ENCODE assay signal across 21 cellular contexts in the genomic region with DNA sequence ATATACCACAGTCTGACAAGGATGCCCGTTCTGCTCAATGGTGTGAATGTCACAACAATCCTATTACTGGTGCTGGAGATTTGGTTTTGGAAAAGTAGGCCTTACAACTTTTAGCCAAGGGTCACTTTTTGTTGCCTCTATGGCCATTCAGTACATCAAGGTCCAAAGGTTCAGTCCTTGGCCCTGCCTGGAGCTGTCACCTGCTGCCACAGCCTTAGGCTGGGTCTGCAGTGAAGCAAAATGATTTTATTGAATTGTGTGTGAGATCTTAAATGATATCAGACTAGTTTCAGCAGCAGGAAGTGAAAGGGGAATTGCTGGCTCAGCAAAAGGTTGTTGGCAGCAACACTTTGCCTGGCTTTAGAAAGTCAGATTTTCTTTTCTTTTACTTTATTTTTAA.
DNase-seq lines count a peak whose midpoint lies in the region; ATAC-seq, FAIRE-seq and TF ChIP-seq lines count a peak whose summit lies in the region.
"Had no signal": no experiment of that assay in that cellular context is flagged by ENCODE, and none has a peak within 500 bp of the region (broad histone marks: within the 10 kb centered on the region; RNA-seq: fewer than 3 reads in every experiment).

No MANE protein-coding gene starts in this region.

- H2AFZ ChIP-seq in MM.1S (ENCODE audit: low read length) (no peak overlapping the region), H1 (ENCODE audit: low read length) (no peak overlapping the region)

- H3K79me1 ChIP-seq in H1 (ENCODE audit: low read depth, low read length) = no peaks in the 10 kb centered on the region

- H3K9me2 ChIP-seq in MM.1S (replicated peaks; ENCODE audit: insufficient read depth, low read length) = no peaks in the 10 kb centered on the region

- H3K36me3 ChIP-seq in BE2C = peaks cover 28% of the 10 kb centered on the region
- H3K36me3 ChIP-seq in MM.1S (replicated peaks; ENCODE audit: insufficient read depth, low read length) = no peaks in the 10 kb centered on the region
- H3K36me3 ChIP-seq in H1 (ENCODE audit: control insufficient read depth in 2 of 4, insufficient read depth in 4 of 4, low read length in 3 of 4) = no peaks in the 10 kb centered on the region
- H3K36me3 ChIP-seq in mucosa of descending colon (ENCODE audit: low read depth) = no peaks in the 10 kb centered on the region
- no peaks in the 10 kb centered on the region for H3K36me3 ChIP-seq in SJCRH30
- H3K36me3 ChIP-seq: BLaER1, HAP-1, Peyer's patch had no signal

- CTCF ChIA-PET in H1 (lab: Charles Lee; ENCODE audit: partially characterized antibody) = no interaction called here

- peak; percentile 60 for DNase-seq in BE2C
- peak; percentile 9 for DNase-seq in MM.1S
- no peak for DNase-seq in H1 (ENCODE audit: low read depth in 1 of 2, low spot score in 2 of 2)
- DNase-seq in mucosa of descending colon = peak in 1 of 3 donors; percentile 7
- DNase-seq in SJCRH30 = no peak
- DNase-seq in NOMO-1 (lab: John Stamatoyannopoulos, UW; ENCODE audit: unreplicated experiment in 2 of 2) = no peak
- DNase-seq: CD4-positive, alpha-beta T cell; DND-41; Karpas-422; NCI-H1048; NCI-H1930; NCI-H2227 treated with DMSO at 0.1 percent for 48 hours; NCI-H510A treated with DMSO at 0.1 percent for 48 hours; NCI-H748 treated with DMSO at 0.1 percent for 48 hours had no signal

- H3K9me3 ChIP-seq in BE2C (no peaks in the 10 kb centered on the region), MM.1S (replicated peaks; ENCODE audit: insufficient read depth, low read length) (no peaks in the 10 kb centered on the region), H1 (ENCODE audit: insufficient read depth in 2 of 2, low read depth in 1 of 2, low read length in 1 of 2) (no peaks in the 10 kb centered on the region), mucosa of descending colon (no peaks in the 10 kb centered on the region), SJCRH30 (replicated peaks) (no peaks in the 10 kb centered on the region)
- H3K9me3 ChIP-seq: BLaER1, HAP-1, Peyer's patch had no signal

- H3K9ac ChIP-seq in MM.1S (ENCODE audit: low read length) (no peak overlapping the region), H1 (replicated peaks in 1 of 4; ENCODE audit: extremely low read depth in 1 of 4, low read depth in 3 of 4, low read length in 3 of 4) (no peak overlapping the region)
- H3K9ac ChIP-seq: BLaER1 had no signal

- H3F3A ChIP-seq in MM.1S (ENCODE audit: insufficient read depth, low read length) = no peaks in the 10 kb centered on the region

- H2AK5ac ChIP-seq in H1 (ENCODE audit: low read depth, low read length) = no peak overlapping the region

- H3K27me3 ChIP-seq in BE2C (no peaks in the 10 kb centered on the region), MM.1S (replicated peaks; ENCODE audit: insufficient read depth, low read length) (no peaks in the 10 kb centered on the region), H1 (replicated peaks in 1 of 4; ENCODE audit: control insufficient read depth in 3 of 4, extremely low read depth in 1 of 4, insufficient read depth in 3 of 4, low read length in 3 of 4) (no peaks in the 10 kb centered on the region), SJCRH30 (no peaks in the 10 kb centered on the region)
- H3K27me3 ChIP-seq: BLaER1, Peyer's patch had no signal

- no peak overlapping the region for H2BK5ac ChIP-seq in H1 (ENCODE audit: low read depth, low read length)

- no peak overlapping the region for H3K18ac ChIP-seq in H1 (ENCODE audit: extremely low read depth, low read length)

- intact Hi-C loops in mucosa of descending colon (cut with DNase I, micrococcal nuclease) = no loop called here

- TF ChIP-seq EP300 in H1 (IDR thresholded peaks at IDR 0.05; ENCODE audit: borderline replicate concordance in 1 of 2, low read depth in 2 of 2, low read length in 2 of 2) = no peak

- no peaks in the 10 kb centered on the region for H3K23me2 ChIP-seq in H1 (ENCODE audit: low read depth, low read length)

- no peak for TF ChIP-seq CTCF in BE2C (IDR thresholded peaks at IDR 0.05; ENCODE audit: low read depth, low read length)
- no peak for TF ChIP-seq CTCF in MM.1S (IDR thresholded peaks at IDR 0.05; ENCODE audit: low read length)
- TF ChIP-seq CTCF in H1 (IDR thresholded peaks at IDR 0.05; ENCODE audit: control extremely low read depth in 1 of 3, insufficient read depth in 1 of 3, low read depth in 1 of 3, low read length in 3 of 3) = no peak
- TF ChIP-seq CTCF in mucosa of descending colon (IDR thresholded peaks at IDR 0.05) = no peak

- H2BK120ac ChIP-seq in H1 (replicated peaks; ENCODE audit: low read depth, low read length) = no peak overlapping the region

- POLR2A ChIA-PET in H1 (lab: Charles Lee; ENCODE audit: partially characterized antibody) = no interaction called here

- H3K23ac ChIP-seq in H1 (ENCODE audit: insufficient read length) = no peak overlapping the region

- H3K27ac ChIP-seq in MM.1S (ENCODE audit: low read length) (no peak overlapping the region), H1 (ENCODE audit: low read depth, low read length) (no peak overlapping the region), SJCRH30 (no peak overlapping the region)
- H3K27ac ChIP-seq: BLaER1 had no signal

- no peak overlapping the region for H2BK15ac ChIP-seq in H1 (ENCODE audit: low read length)

- H3K79me2 ChIP-seq in MM.1S (ENCODE audit: low read length) (no peaks in the 10 kb centered on the region), H1 (ENCODE audit: control insufficient read depth in 1 of 2, insufficient read depth in 2 of 2, low read length in 2 of 2) (no peaks in the 10 kb centered on the region)

- no peak overlapping the region for H4K5ac ChIP-seq in H1 (ENCODE audit: insufficient read length, low read depth, low read length)

- peaks cover 16% of the 10 kb centered on the region for H3K4me1 ChIP-seq in BE2C
- H3K4me1 ChIP-seq in MM.1S (ENCODE audit: low read length) = no peaks in the 10 kb centered on the region
- no peaks in the 10 kb centered on the region for H3K4me1 ChIP-seq in H1 (replicated peaks in 1 of 4; ENCODE audit: control insufficient read depth in 3 of 4, insufficient read depth in 4 of 4, low read length in 3 of 4)
- H3K4me1 ChIP-seq in mucosa of descending colon (ENCODE audit: low read depth) = no peaks in the 10 kb centered on the region
- no peaks in the 10 kb centered on the region for H3K4me1 ChIP-seq in SJCRH30
- H3K4me1 ChIP-seq: BLaER1, HAP-1, Peyer's patch had no signal

- FAIRE-seq in H1 (lab: Jason Lieb, UNC) = no peak
- FAIRE-seq: GM12891 had no signal

- ATAC-seq in mucosa of descending colon = peak; percentile 19
- no peak for ATAC-seq in HG02840 (IDR thresholded peaks at IDR 0.05; ENCODE audit: low FRiP score, unreplicated experiment)
- ATAC-seq in GM19395 (IDR thresholded peaks at IDR 0.05; ENCODE audit: unreplicated experiment) = no peak
- ATAC-seq: Right ventricle myocardium inferior had no signal

- H3K14ac ChIP-seq in H1 (ENCODE audit: insufficient read length) = no peak overlapping the region

- H3K4ac ChIP-seq in H1 (replicated peaks; ENCODE audit: insufficient read length, low read depth, low read length) = no peak overlapping the region

- H3K4me2 ChIP-seq in MM.1S (ENCODE audit: low read depth, low read length) = no peak overlapping the region
- no peak overlapping the region for H3K4me2 ChIP-seq in H1 (ENCODE audit: insufficient read depth in 1 of 2, low read depth in 2 of 2, low read length in 2 of 2)
- H3K4me2 ChIP-seq: BLaER1 had no signal

- TF ChIP-seq POLR2A in H1 (IDR thresholded peaks at IDR 0.05; ENCODE audit: control extremely low read depth in 1 of 2, low read depth in 2 of 2, low read length in 2 of 2) = no peak

- H4K20me1 ChIP-seq in MM.1S (ENCODE audit: insufficient read depth, low read length) (no peaks in the 10 kb centered on the region), H1 (replicated peaks in 1 of 2; ENCODE audit: control insufficient read depth in 1 of 2, insufficient read depth in 2 of 2, low read length in 2 of 2) (no peaks in the 10 kb centered on the region)
- H4K20me1 ChIP-seq: BLaER1 had no signal

- no peak overlapping the region for H2BK12ac ChIP-seq in H1 (ENCODE audit: low read depth, low read length)

- no peak overlapping the region for H2BK20ac ChIP-seq in H1 (ENCODE audit: low read length)

- H4K91ac ChIP-seq in H1 (replicated peaks; ENCODE audit: insufficient read length, low read length) = no peak overlapping the region

- WGBS in H1 (ENCODE audit: extremely low coverage in 1 of 2, insufficient coverage in 1 of 2, insufficient read length in 1 of 2, insufficient replicate concordance in 2 of 2, low coverage in 1 of 2, low lambda C conversion rate in 2 of 2, missing lambda C conversion rate in 1 of 2), 2 experiments = 100% methylated on average over 1 of the region's 1 CpG; no CpG with 5 or more reads in 1 of the 2 experiments

- H3K4me3 ChIP-seq in BE2C (ENCODE audit: low read depth, low read length) (no peak overlapping the region), MM.1S (ENCODE audit: low read length) (no peak overlapping the region), H1 (ENCODE audit: extremely low read depth in 1 of 4, insufficient read depth in 2 of 4, low read depth in 3 of 4, low read length in 4 of 4) (no peak overlapping the region), mucosa of descending colon (no peak overlapping the region), SJCRH30 (no peak overlapping the region)
- H3K4me3 ChIP-seq: BLaER1, HAP-1, Peyer's patch had no signal

- TF ChIP-seq RAD21 in H1 (IDR thresholded peaks at IDR 0.05 in 1 of 2, conservative IDR thresholded peaks at IDR 0.05 in 1 of 2; ENCODE audit: low read depth in 2 of 2, low read length in 2 of 2) = no peak

- H3K56ac ChIP-seq in H1 (replicated peaks; ENCODE audit: insufficient read length, low read depth, low read length) = no peak overlapping the region

- H4K8ac ChIP-seq in H1 (ENCODE audit: extremely low read depth, insufficient read depth, low read length) = no peak overlapping the region

TF ChIP-seq in H1, 55 proteins besides CTCF, POLR2A, EP300 and RAD21:
- TF ChIP-seq MAFK (IDR thresholded peaks at IDR 0.05; ENCODE audit: low read depth, low read length) = peak; percentile 78
- TF ChIP-seq SIN3A (conservative IDR thresholded peaks at IDR 0.05 in 1 of 2, IDR thresholded peaks at IDR 0.05 in 1 of 2; ENCODE audit: low read depth in 1 of 2, low read length in 2 of 2) = no peak

Comparison
In these comparisons a context has a peak if more than half of its experiments do, and no peak if none do; other contexts are left out.
1. DNase-seq: peak in BE2C (single experiment) and MM.1S (single experiment); none in H1 (0 of 2), SJCRH30 (0 of 2) and NOMO-1 (0 of 2).